26 cellular contexts compared by ENCODE assay signal in genomic region chr16:88306411-88306810, GRCh38.
DNase-seq lines count a peak whose midpoint lies in the region; ATAC-seq and TF ChIP-seq lines count a peak whose summit lies in the region.
"Had no signal": no experiment of that assay in that cellular context is flagged by ENCODE, and none has a peak within 500 bp of the region (broad histone marks: within the 10 kb centered on the region; RNA-seq: fewer than 3 reads in every experiment).

No MANE protein-coding gene starts in this region.

- H3K4me3 Mint-ChIP-seq in MCF 10A (ENCODE audit: unreplicated experiment) = no peak overlapping the region
- no peak overlapping the region for H3K4me3 Mint-ChIP-seq in nephron
- H3K4me3 Mint-ChIP-seq: dendritic cell treated with granulocyte-macrophage colony-stimulating factor and Interleukin-4, amounts not matched to agents 40 ng/mL and 50 ng/mL, for 4 days; stimulated activated naive B cell treated with anti-CD40 and anti-IgM and Interleukin-4, amounts not matched to agents 10 μg/mL and 1 μg/mL and 100 μg/mL, for 72 hours had no signal

- H3K4me1 ChIP-seq in breast epithelium = no peaks in the 10 kb centered on the region
- peaks cover 7 to 30% of the 10 kb centered on the region in 2 donors for H3K4me1 ChIP-seq in uterus
- H3K4me1 ChIP-seq: BE2C, prostate gland had no signal

- intact Hi-C loops in MCF 10A (cut with micrococcal nuclease) (no loop called here), breast epithelium (cut with DNase I; ENCODE audit: low total_unique reads) (no loop called here), uterus (cut with DNase I; ENCODE audit: low total_unique reads) (no loop called here)

- ATAC-seq in GM19324 (IDR thresholded peaks at IDR 0.05; ENCODE audit: low FRiP score, unreplicated experiment) (no peak), GM18498 (IDR thresholded peaks at IDR 0.05; ENCODE audit: unreplicated experiment) (no peak)
- ATAC-seq: activated naive CD4-positive, alpha-beta T cell treated with anti-CD3 and anti-CD28 coated beads, Interleukin-2, amount 50 U/mL, for 72 hours; stimulated activated naive B cell treated with anti-CD40 and anti-IgM and Interleukin-4, amounts not matched to agents 10 μg/mL and 1 μg/mL and 100 μg/mL, for 72 hours had no signal

- TF ChIP-seq CTCF in MCF 10A (IDR thresholded peaks at IDR 0.05; ENCODE audit: unreplicated experiment) = no peak
- TF ChIP-seq CTCF in breast epithelium (IDR thresholded peaks at IDR 0.05) = no peak
- no peak for TF ChIP-seq CTCF in brain microvascular endothelial cell (IDR thresholded peaks at IDR 0.05; ENCODE audit: low read depth, low read length, missing control alignments)
- TF ChIP-seq CTCF in nephron (IDR thresholded peaks at IDR 0.05; ENCODE audit: unreplicated experiment in 3 of 3) = no peak
- no peak for TF ChIP-seq CTCF in uterus (IDR thresholded peaks at IDR 0.05)

- H3K36me3 Mint-ChIP-seq in MCF 10A (ENCODE audit: insufficient read depth, unreplicated experiment) (no peaks in the 10 kb centered on the region), nephron (ENCODE audit: low read depth) (no peaks in the 10 kb centered on the region)
- H3K36me3 Mint-ChIP-seq: activated naive CD4-positive, alpha-beta T cell treated with anti-CD3 and anti-CD28 coated beads, Interleukin-2, amount 50 U/mL, for 72 hours; brain; stimulated activated naive B cell treated with anti-CD40 and anti-IgM and Interleukin-4, amounts not matched to agents 10 μg/mL and 1 μg/mL and 100 μg/mL, for 72 hours had no signal

- CTCF ChIA-PET in MCF 10A (lab: Yijun Ruan, JAX) = no interaction called here

- in situ Hi-C loops in brain microvascular endothelial cell (cut with HindIII; ENCODE audit: low pct_ligation_motif_present, low sequenced_read_pairs) = no loop called here

- no TSS peak for BruUV-seq in MCF 10A (replicated peaks; lab: Mats Ljungman, UMichigan)

- H3K9me3 Mint-ChIP-seq in MCF 10A (ENCODE audit: unreplicated experiment) = no peaks in the 10 kb centered on the region
- H3K9me3 Mint-ChIP-seq in nephron = peaks cover 30% of the 10 kb centered on the region

- H3K27me3 Mint-ChIP-seq in MCF 10A (ENCODE audit: insufficient read depth, unreplicated experiment) (no peaks in the 10 kb centered on the region), nephron (ENCODE audit: low read depth) (peaks cover 8% of the 10 kb centered on the region)

- peak overlapping the region; percentile 42 for H3K27ac Mint-ChIP-seq in MCF 10A (ENCODE audit: low read depth, unreplicated experiment)
- peak overlapping the region; percentile 68 to 82 (median 74) for H3K27ac Mint-ChIP-seq in nephron
- H3K27ac Mint-ChIP-seq: activated naive CD4-positive, alpha-beta T cell treated with anti-CD3 and anti-CD28 coated beads, Interleukin-2, amount 50 U/mL, for 72 hours; dendritic cell treated with granulocyte-macrophage colony-stimulating factor and Interleukin-4, amounts not matched to agents 40 ng/mL and 50 ng/mL, for 4 days; stimulated activated naive B cell treated with anti-CD40 and anti-IgM and Interleukin-4, amounts not matched to agents 10 μg/mL and 1 μg/mL and 100 μg/mL, for 72 hours had no signal

- POLR2A ChIA-PET in MCF 10A (lab: Yijun Ruan, JAX) = no interaction called here

- H3K4me1 Mint-ChIP-seq in MCF 10A (ENCODE audit: insufficient read depth, unreplicated experiment) (peaks cover 36% of the 10 kb centered on the region), nephron (peaks cover 52% of the 10 kb centered on the region)

- DNase-seq in MCF 10A (ENCODE audit: unreplicated experiment) (no peak), breast epithelium (ENCODE audit: low spot score in 2 of 2) (no peak), brain microvascular endothelial cell (no peak), uterus (no peak), anterior cingulate cortex (lab: John Stamatoyannopoulos, UW) (no peak)
- DNase-seq: 8988T; activated CD4-positive, alpha-beta T cell treated with anti-CD3 and anti-CD28 coated beads, Interleukin-2, amount 50 U/mL, for 1 hour; BE2C; DND-41; glutamatergic neuron; midbrain; NCI-H1436 treated with DMSO at 0.1 percent for 48 hours; NCI-H510A; stimulated activated CD4-positive, alpha-beta T cell treated with anti-CD3 and anti-CD28 coated beads, Interleukin-2, amount 100 ng/mL, for 48 hours; stimulated activated naive B cell treated with anti-CD40 and anti-IgM and Interleukin-4, amounts not matched to agents 10 μg/mL and 1 μg/mL and 100 μg/mL, for 72 hours; T-helper 2 cell had no signal

- H3K4me3 ChIP-seq in breast epithelium (no peak overlapping the region), brain microvascular endothelial cell (ENCODE audit: low read depth, low read length) (no peak overlapping the region), uterus (no peak overlapping the region)
- H3K4me3 ChIP-seq: PC-9, prostate gland, skin epidermis, testis had no signal

- H3K27ac ChIP-seq in breast epithelium (peak overlapping the region in 1 of 2 donors; percentile 40), brain microvascular endothelial cell (peak overlapping the region; percentile 98), uterus (peak overlapping the region; percentile 61 to 79)
- H3K27ac ChIP-seq: PC-9, prostate gland, testis had no signal

- H3K36me3 ChIP-seq in breast epithelium (no peaks in the 10 kb centered on the region), brain microvascular endothelial cell (replicated peaks) (no peaks in the 10 kb centered on the region), uterus (no peaks in the 10 kb centered on the region)
- H3K36me3 ChIP-seq: BE2C, prostate gland had no signal

- H3K9me3 ChIP-seq in breast epithelium = peaks cover 0 to 14% of the 10 kb centered on the region in 2 donors
- no peaks in the 10 kb centered on the region for H3K9me3 ChIP-seq in uterus
- H3K9me3 ChIP-seq: BE2C, prostate gland, testis had no signal

- TF ChIP-seq POLR2A in breast epithelium (IDR thresholded peaks at IDR 0.05) = no peak
- TF ChIP-seq POLR2A in uterus (IDR thresholded peaks at IDR 0.05) = no peak

- H3K27me3 ChIP-seq in breast epithelium (no peaks in the 10 kb centered on the region), brain microvascular endothelial cell (replicated peaks) (no peaks in the 10 kb centered on the region), uterus (no peaks in the 10 kb centered on the region)
- H3K27me3 ChIP-seq: BE2C, testis had no signal
